22 cellular contexts compared by ENCODE assay signal in genomic region chr10:77415311-77415960, GRCh38.
DNase-seq lines count a peak whose midpoint lies in the region; ATAC-seq and TF ChIP-seq lines count a peak whose summit lies in the region.
"Had no signal": no experiment of that assay in that cellular context is flagged by ENCODE, and none has a peak within 500 bp of the region (broad histone marks: within the 10 kb centered on the region; RNA-seq: fewer than 3 reads in every experiment).

No MANE protein-coding gene starts in this region.

- H3K4me3 ChIP-seq in GM23248: no peak overlapping the region
- H3K4me3 ChIP-seq in ascending aorta: no peak overlapping the region
- no peak overlapping the region for H3K4me3 ChIP-seq in thoracic aorta
- H3K4me3 ChIP-seq: HAP-1, left lung, SK-N-MC had no signal

- no peak overlapping the region for H3K9ac ChIP-seq in GM23248
- H3K9ac ChIP-seq: KMS-11 had no signal

- H3K27me3 ChIP-seq in GM23248 (replicated peaks; ENCODE audit: insufficient read depth) (no peaks in the 10 kb centered on the region), ascending aorta (no peaks in the 10 kb centered on the region), foreskin keratinocyte (no peaks in the 10 kb centered on the region), thoracic aorta (replicated peaks; ENCODE audit: insufficient read depth) (no peaks in the 10 kb centered on the region)

- in situ Hi-C loops in GM23248 (cut with MboI): no loop called here

- no peaks in the 10 kb centered on the region for H3K36me3 Mint-ChIP-seq in activated CD8-positive, alpha-beta memory T cell treated with anti-CD3 and anti-CD28 coated beads, Interleukin-2, amount 10 ng/mL, durations not matched to agents 7 days and 5 days
- H3K36me3 Mint-ChIP-seq: type B pancreatic cell had no signal

- H3F3A ChIP-seq in GM23248 (ENCODE audit: insufficient read depth): peaks cover 27% of the 10 kb centered on the region

- no peaks in the 10 kb centered on the region for H3K4me1 Mint-ChIP-seq in activated CD8-positive, alpha-beta memory T cell treated with anti-CD3 and anti-CD28 coated beads, Interleukin-2, amount 10 ng/mL, durations not matched to agents 7 days and 5 days
- H3K4me1 Mint-ChIP-seq: activated CD4-positive, alpha-beta T cell treated with anti-CD3 and anti-CD28 coated beads for 36 hours had no signal

- no peak for TF ChIP-seq CTCF in ascending aorta (IDR thresholded peaks at IDR 0.05)
- no peak for TF ChIP-seq CTCF in foreskin keratinocyte (conservative IDR thresholded peaks at IDR 0.05)
- no peak for TF ChIP-seq CTCF in thoracic aorta (IDR thresholded peaks at IDR 0.05)

- no peaks in the 10 kb centered on the region for H3K27me3 Mint-ChIP-seq in activated CD8-positive, alpha-beta memory T cell treated with anti-CD3 and anti-CD28 coated beads, Interleukin-2, amount 10 ng/mL, durations not matched to agents 7 days and 5 days
- H3K27me3 Mint-ChIP-seq: activated CD4-positive, alpha-beta T cell treated with anti-CD3 and anti-CD28 coated beads for 36 hours had no signal

- no peak overlapping the region for H3K27ac Mint-ChIP-seq in activated CD8-positive, alpha-beta memory T cell treated with anti-CD3 and anti-CD28 coated beads, Interleukin-2, amount 10 ng/mL, durations not matched to agents 7 days and 5 days
- H3K27ac Mint-ChIP-seq: activated CD4-positive, alpha-beta T cell treated with anti-CD3 and anti-CD28 coated beads for 36 hours had no signal

- H2AFZ ChIP-seq in GM23248: no peak overlapping the region

- H4K20me1 ChIP-seq in GM23248 (ENCODE audit: insufficient read depth): no peaks in the 10 kb centered on the region

- no peaks in the 10 kb centered on the region for H3K36me3 ChIP-seq in GM23248 (ENCODE audit: low read depth)
- no peaks in the 10 kb centered on the region for H3K36me3 ChIP-seq in ascending aorta
- H3K36me3 ChIP-seq in thoracic aorta: no peaks in the 10 kb centered on the region
- H3K36me3 ChIP-seq: HAP-1, left lung, neutrophil had no signal

- peak overlapping the region; percentile 50 for H3K4me2 ChIP-seq in GM23248 (ENCODE audit: unreplicated experiment)
- H3K4me2 ChIP-seq: KMS-11 had no signal

- ATAC-seq in foreskin keratinocyte (peak; percentile 45), thoracic aorta (ENCODE audit: insufficient number of reproducible peaks, low FRiP score, low read depth) (no peak), HG03439 (IDR thresholded peaks at IDR 0.05; ENCODE audit: unreplicated experiment) (no peak), GM18907 (IDR thresholded peaks at IDR 0.05; ENCODE audit: unreplicated experiment) (no peak)
- no peak for ATAC-seq in activated CD8-positive, alpha-beta memory T cell treated with anti-CD3 and anti-CD28 coated beads, Interleukin-2, amount 10 ng/mL, durations not matched to agents 7 days and 5 days
- ATAC-seq: activated CD4-positive, alpha-beta T cell treated with anti-CD3 and anti-CD28 coated beads for 36 hours; left lung; right cardiac atrium; stimulated activated naive CD8-positive, alpha-beta T cell treated with anti-CD3 and anti-CD28 coated beads, Interleukin-15, Interleukin-2, amounts not matched to agents 100 U/mL and 50 U/mL, for 24 hours had no signal

- 68 to 69% methylated on average over 6 of the region's 6 CpGs for WGBS in GM23248 (ENCODE audit: low coverage in 1 of 2, low lambda C conversion rate in 2 of 2, missing lambda C conversion rate in 2 of 2), 2 experiments

- H3K27ac ChIP-seq in GM23248 (peak overlapping the region; percentile 82), ascending aorta (peak overlapping the region; percentile 93 to 98), foreskin keratinocyte (no peak overlapping the region), thoracic aorta (peak overlapping the region; percentile 98 to 99)
- H3K27ac ChIP-seq: KMS-11, left lung, neutrophil, SK-N-MC had no signal

- H3K4me3 Mint-ChIP-seq in activated CD8-positive, alpha-beta memory T cell treated with anti-CD3 and anti-CD28 coated beads, Interleukin-2, amount 10 ng/mL, durations not matched to agents 7 days and 5 days: no peak overlapping the region
- H3K4me3 Mint-ChIP-seq: activated CD4-positive, alpha-beta T cell treated with anti-CD3 and anti-CD28 coated beads for 36 hours; type B pancreatic cell had no signal

- CTCF ChIA-PET in activated CD8-positive, alpha-beta memory T cell treated with anti-CD3 and anti-CD28 coated beads, Interleukin-2, amount 10 ng/mL, durations not matched to agents 7 days and 5 days (lab: Charles Lee): no interaction called here

- H3K4me1 ChIP-seq in GM23248 (ENCODE audit: insufficient read depth) (peaks cover 34% of the 10 kb centered on the region), ascending aorta (peaks cover 18 to 86% of the 10 kb centered on the region in 2 donors), foreskin keratinocyte (peaks cover 18% of the 10 kb centered on the region), thoracic aorta (ENCODE audit: control insufficient read depth in 1 of 2, low read depth in 2 of 2) (peaks cover 39 to 98% of the 10 kb centered on the region in 2 donors)
- H3K4me1 ChIP-seq: HAP-1, left lung had no signal

- H3K9me3 ChIP-seq in GM23248 (ENCODE audit: low read depth): no peaks in the 10 kb centered on the region
- H3K9me3 ChIP-seq in ascending aorta: no peaks in the 10 kb centered on the region
- no peaks in the 10 kb centered on the region for H3K9me3 ChIP-seq in thoracic aorta
- H3K9me3 ChIP-seq: HAP-1, left lung, neutrophil had no signal

- H3K9me3 Mint-ChIP-seq in activated CD8-positive, alpha-beta memory T cell treated with anti-CD3 and anti-CD28 coated beads, Interleukin-2, amount 10 ng/mL, durations not matched to agents 7 days and 5 days (ENCODE audit: low read depth): no peaks in the 10 kb centered on the region
- H3K9me3 Mint-ChIP-seq: type B pancreatic cell had no signal

- H3K79me2 ChIP-seq in GM23248 (ENCODE audit: insufficient read depth): no peaks in the 10 kb centered on the region

- intact Hi-C loops in ascending aorta (cut with DNase I): loop anchor here (10.0 kb wide), 1 partner anchor 401 kb away; no protein-coding TSS in a partner anchor

- no peaks in the 10 kb centered on the region for H3K9me2 ChIP-seq in GM23248 (ENCODE audit: insufficient read depth)

- DNase-seq in GM23248 (peak; percentile 18), ascending aorta (ENCODE audit: low spot score in 2 of 2) (no peak), foreskin keratinocyte (peak; percentile 24 to 54), thoracic aorta (ENCODE audit: low spot score) (no peak), NCI-H774 (lab: John Stamatoyannopoulos, UW) (no peak)
- no peak for DNase-seq in activated CD8-positive, alpha-beta memory T cell treated with anti-CD3 and anti-CD28 coated beads, Interleukin-2, amount 10 ng/mL, durations not matched to agents 7 days and 5 days
- DNase-seq: activated CD4-positive, alpha-beta T cell treated with anti-CD3 and anti-CD28 coated beads for 36 hours; activated gamma-delta T cell; left lung; NCI-H1105; NCI-H2107; NCI-H524 treated with DMSO at 0.1 percent for 48 hours; OCI-M1; right cardiac atrium; stimulated activated naive CD8-positive, alpha-beta T cell treated with anti-CD3 and anti-CD28 coated beads, Interleukin-15, Interleukin-2, amounts not matched to agents 100 U/mL and 50 U/mL, for 24 hours had no signal

Comparison
In these comparisons a context has a peak if more than half of its experiments do, and no peak if none do; other contexts are left out.
1. DNase-seq: peak in GM23248 (single experiment) and foreskin keratinocyte (2 of 2); none in ascending aorta (0 of 2), thoracic aorta (single experiment), NCI-H774 (single experiment) and activated CD8-positive, alpha-beta memory T cell treated with anti-CD3 and anti-CD28 coated beads, Interleukin-2, amount 10 ng/mL, durations not matched to agents 7 days and 5 days (single experiment).